1 cellular context compared by ENCODE assay signal in the genomic region with DNA sequence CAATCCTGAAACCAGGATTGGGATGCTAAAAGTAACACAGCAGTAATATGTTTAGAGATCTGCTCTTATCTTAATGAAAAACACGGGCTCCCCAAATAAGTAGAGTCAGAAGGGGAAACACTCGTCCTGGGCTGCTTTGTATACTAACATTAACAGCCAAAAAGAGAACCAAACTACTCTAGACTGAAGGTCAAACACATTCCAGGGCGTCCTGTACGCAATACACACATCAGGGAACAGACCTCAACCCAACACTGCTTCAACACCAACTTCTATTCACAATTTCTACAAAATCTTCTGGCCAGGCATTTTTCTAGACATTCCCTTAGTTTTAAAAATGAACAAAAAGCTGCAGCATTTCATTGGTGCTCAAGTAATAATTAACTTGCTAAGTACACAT.
TF ChIP-seq lines count a peak whose summit lies in the region.

No MANE protein-coding gene starts in this region.

TF ChIP-seq in GM23338, 12 proteins besides CTCF, POLR2A, EP300 and RAD21 (continued from another document):
- TF ChIP-seq, protein P1, sequence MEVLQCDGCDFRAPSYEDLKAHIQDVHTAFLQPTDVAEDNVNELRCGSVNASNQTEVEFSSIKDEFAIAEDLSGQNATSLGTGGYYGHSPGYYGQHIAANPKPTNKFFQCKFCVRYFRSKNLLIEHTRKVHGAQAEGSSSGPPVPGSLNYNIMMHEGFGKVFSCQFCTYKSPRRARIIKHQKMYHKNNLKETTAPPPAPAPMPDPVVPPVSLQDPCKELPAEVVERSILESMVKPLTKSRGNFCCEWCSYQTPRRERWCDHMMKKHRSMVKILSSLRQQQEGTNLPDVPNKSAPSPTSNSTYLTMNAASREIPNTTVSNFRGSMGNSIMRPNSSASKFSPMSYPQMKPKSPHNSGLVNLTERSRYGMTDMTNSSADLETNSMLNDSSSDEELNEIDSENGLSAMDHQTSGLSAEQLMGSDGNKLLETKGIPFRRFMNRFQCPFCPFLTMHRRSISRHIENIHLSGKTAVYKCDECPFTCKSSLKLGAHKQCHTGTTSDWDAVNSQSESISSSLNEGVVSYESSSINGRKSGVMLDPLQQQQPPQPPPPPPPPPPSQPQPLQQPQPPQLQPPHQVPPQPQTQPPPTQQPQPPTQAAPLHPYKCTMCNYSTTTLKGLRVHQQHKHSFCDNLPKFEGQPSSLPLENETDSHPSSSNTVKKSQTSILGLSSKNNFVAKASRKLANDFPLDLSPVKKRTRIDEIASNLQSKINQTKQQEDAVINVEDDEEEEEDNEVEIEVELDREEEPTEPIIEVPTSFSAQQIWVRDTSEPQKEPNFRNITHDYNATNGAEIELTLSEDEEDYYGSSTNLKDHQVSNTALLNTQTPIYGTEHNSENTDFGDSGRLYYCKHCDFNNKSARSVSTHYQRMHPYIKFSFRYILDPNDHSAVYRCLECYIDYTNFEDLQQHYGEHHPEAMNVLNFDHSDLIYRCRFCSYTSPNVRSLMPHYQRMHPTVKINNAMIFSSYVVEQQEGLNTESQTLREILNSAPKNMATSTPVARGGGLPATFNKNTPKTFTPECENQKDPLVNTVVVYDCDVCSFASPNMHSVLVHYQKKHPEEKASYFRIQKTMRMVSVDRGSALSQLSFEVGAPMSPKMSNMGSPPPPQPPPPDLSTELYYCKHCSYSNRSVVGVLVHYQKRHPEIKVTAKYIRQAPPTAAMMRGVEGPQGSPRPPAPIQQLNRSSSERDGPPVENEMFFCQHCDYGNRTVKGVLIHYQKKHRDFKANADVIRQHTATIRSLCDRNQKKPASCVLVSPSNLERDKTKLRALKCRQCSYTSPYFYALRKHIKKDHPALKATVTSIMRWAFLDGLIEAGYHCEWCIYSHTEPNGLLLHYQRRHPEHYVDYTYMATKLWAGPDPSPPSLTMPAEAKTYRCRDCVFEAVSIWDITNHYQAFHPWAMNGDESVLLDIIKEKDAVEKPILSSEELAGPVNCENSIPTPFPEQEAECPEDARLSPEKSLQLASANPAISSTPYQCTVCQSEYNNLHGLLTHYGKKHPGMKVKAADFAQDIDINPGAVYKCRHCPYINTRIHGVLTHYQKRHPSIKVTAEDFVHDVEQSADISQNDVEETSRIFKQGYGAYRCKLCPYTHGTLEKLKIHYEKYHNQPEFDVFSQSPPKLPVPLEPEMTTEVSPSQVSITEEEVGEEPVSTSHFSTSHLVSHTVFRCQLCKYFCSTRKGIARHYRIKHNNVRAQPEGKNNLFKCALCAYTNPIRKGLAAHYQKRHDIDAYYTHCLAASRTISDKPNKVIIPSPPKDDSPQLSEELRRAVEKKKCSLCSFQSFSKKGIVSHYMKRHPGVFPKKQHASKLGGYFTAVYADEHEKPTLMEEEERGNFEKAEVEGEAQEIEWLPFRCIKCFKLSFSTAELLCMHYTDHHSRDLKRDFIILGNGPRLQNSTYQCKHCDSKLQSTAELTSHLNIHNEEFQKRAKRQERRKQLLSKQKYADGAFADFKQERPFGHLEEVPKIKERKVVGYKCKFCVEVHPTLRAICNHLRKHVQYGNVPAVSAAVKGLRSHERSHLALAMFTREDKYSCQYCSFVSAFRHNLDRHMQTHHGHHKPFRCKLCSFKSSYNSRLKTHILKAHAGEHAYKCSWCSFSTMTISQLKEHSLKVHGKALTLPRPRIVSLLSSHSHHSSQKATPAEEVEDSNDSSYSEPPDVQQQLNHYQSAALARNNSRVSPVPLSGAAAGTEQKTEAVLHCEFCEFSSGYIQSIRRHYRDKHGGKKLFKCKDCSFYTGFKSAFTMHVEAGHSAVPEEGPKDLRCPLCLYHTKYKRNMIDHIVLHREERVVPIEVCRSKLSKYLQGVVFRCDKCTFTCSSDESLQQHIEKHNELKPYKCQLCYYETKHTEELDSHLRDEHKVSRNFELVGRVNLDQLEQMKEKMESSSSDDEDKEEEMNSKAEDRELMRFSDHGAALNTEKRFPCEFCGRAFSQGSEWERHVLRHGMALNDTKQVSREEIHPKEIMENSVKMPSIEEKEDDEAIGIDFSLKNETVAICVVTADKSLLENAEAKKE (CRISPR knock-in tag; IDR thresholded peaks at IDR 0.05): no peak
- TF ChIP-seq NANOG (IDR thresholded peaks at IDR 0.05; ENCODE audit: borderline replicate concordance) (no peak), ZNF331 (CRISPR knock-in tag; IDR thresholded peaks at IDR 0.05; ENCODE audit: low read depth) (no peak), EZH2phosphoT487 (IDR thresholded peaks at IDR 0.05; ENCODE audit: unreplicated experiment) (no peak), EZH2 (IDR thresholded peaks at IDR 0.05; ENCODE audit: low read depth, unreplicated experiment) (no peak), ZNF114 (CRISPR knock-in tag; IDR thresholded peaks at IDR 0.05) (no peak), POLR2AphosphoS5 (IDR thresholded peaks at IDR 0.05; ENCODE audit: low read depth) (no peak), REST (IDR thresholded peaks at IDR 0.05; ENCODE audit: unreplicated experiment) (no peak), CREB1 (CRISPR knock-in tag; IDR thresholded peaks at IDR 0.05; ENCODE audit: low read depth) (no peak)
